ENCODE assay signal across 29 cellular contexts in the genomic region with DNA sequence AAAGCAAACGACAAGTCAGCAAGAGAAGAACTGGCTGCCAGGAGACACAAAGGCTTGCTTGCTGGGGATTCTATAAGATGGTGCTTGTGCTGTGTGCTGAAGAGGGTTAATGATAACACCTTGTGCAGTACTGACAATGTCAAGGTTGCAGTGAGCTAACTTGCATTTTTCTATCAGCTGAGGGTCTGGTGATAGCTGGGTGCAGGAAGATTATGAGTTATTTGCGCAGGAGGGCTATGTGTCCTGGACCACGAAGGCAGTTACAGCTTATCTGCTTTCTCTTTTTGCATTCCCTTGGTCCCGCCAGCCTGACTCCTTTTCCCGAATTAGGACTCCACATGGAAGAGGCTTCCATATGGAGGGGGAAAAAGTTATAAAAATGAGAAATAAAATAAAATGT. TPM values are rescaled to one million over a fixed set of nuclear protein-coding genes. Genes with fewer than 3 reads are reported as not detected.
A peak's percentile ranks its signal among the peaks of the same experiment; 100 is the strongest.
DNase-seq lines count a peak whose midpoint lies in the region; ATAC-seq and TF ChIP-seq lines count a peak whose summit lies in the region.
"Had no signal": no experiment of that assay in that cellular context is flagged by ENCODE, and none has a peak within 500 bp of the region (broad histone marks: within the 10 kb centered on the region; RNA-seq: fewer than 3 reads in every experiment).

No MANE protein-coding gene starts in this region.

- peak overlapping the region; percentile 69 for H3K27ac Mint-ChIP-seq in T-helper 17 cell
- H3K27ac Mint-ChIP-seq: activated CD8-positive, alpha-beta memory T cell treated with anti-CD3 and anti-CD28 coated beads, Interleukin-2, amount 10 ng/mL, durations not matched to agents 7 days and 5 days; activated naive CD4-positive, alpha-beta T cell treated with anti-CD3 and anti-CD28 coated beads, Interleukin-2, amount 10 ng/mL, durations not matched to agents 7 days and 5 days had no signal

- no peak overlapping the region for H3K4me3 ChIP-seq in left ventricle myocardium inferior
- no peak overlapping the region for H3K4me3 ChIP-seq in tibial artery
- no peak overlapping the region for H3K4me3 ChIP-seq in MG63
- H3K4me3 ChIP-seq: BLaER1, coronary artery, esophagus squamous epithelium, gastrocnemius medialis, prostate gland, stomach, tibial nerve had no signal

- H3K27me3 ChIP-seq in left ventricle myocardium inferior (ENCODE audit: low read depth) (no peaks in the 10 kb centered on the region), tibial artery (no peaks in the 10 kb centered on the region), MG63 (no peaks in the 10 kb centered on the region)
- H3K27me3 ChIP-seq: BLaER1, esophagus squamous epithelium, gastrocnemius medialis, neutrophil, stomach, tibial nerve had no signal

- DNase-seq in left ventricle myocardium inferior (no peak), Right ventricle myocardium superior (no peak), T-helper 17 cell (no peak), left ventricle myocardium superior (no peak), epidermal melanocyte (ENCODE audit: insufficient read length, low spot score) (no peak), tibial artery (no peak), MG63 (no peak)
- DNase-seq: activated B cell treated with CpG ODN at 0.5 μM for 24 hours; activated CD8-positive, alpha-beta memory T cell treated with anti-CD3 and anti-CD28 coated beads, Interleukin-2, amount 10 ng/mL, durations not matched to agents 7 days and 5 days; activated naive CD4-positive, alpha-beta T cell treated with anti-CD3 and anti-CD28 coated beads, Interleukin-2, amount 10 ng/mL, durations not matched to agents 7 days and 5 days; Caco-2; effector memory CD4-positive, alpha-beta T cell; esophagus squamous epithelium; gastrocnemius medialis; hypothalamus; immature natural killer cell; NCI-H1436; NCI-H2081 treated with DMSO at 0.1 percent for 48 hours; NCI-H446 treated with DMSO at 0.1 percent for 48 hours; NCI-H82; SHP77; stomach had no signal

- H3K4me1 Mint-ChIP-seq in T-helper 17 cell, result peaks cover 2% of the 10 kb centered on the region
- H3K4me1 Mint-ChIP-seq: activated B cell treated with CpG ODN at 0.5 μM for 24 hours; activated naive CD4-positive, alpha-beta T cell treated with anti-CD3 and anti-CD28 coated beads, Interleukin-2, amount 10 ng/mL, durations not matched to agents 7 days and 5 days had no signal

- peak overlapping the region; percentile 43 for H3K27ac ChIP-seq in left ventricle myocardium inferior (replicated peaks)
- no peak overlapping the region for H3K27ac ChIP-seq in tibial artery
- H3K27ac ChIP-seq: BLaER1, coronary artery, esophagus squamous epithelium, gastrocnemius medialis, KMS-11, neutrophil, prostate gland, stomach, tibial nerve had no signal

- H3K4me3 Mint-ChIP-seq in T-helper 17 cell, result no peak overlapping the region
- H3K4me3 Mint-ChIP-seq: activated B cell treated with CpG ODN at 0.5 μM for 24 hours; activated CD8-positive, alpha-beta memory T cell treated with anti-CD3 and anti-CD28 coated beads, Interleukin-2, amount 10 ng/mL, durations not matched to agents 7 days and 5 days; activated naive CD4-positive, alpha-beta T cell treated with anti-CD3 and anti-CD28 coated beads, Interleukin-2, amount 10 ng/mL, durations not matched to agents 7 days and 5 days; immature natural killer cell had no signal

- H3K27me3 Mint-ChIP-seq in T-helper 17 cell, result no peaks in the 10 kb centered on the region
- H3K27me3 Mint-ChIP-seq: activated B cell treated with CpG ODN at 0.5 μM for 24 hours; activated CD8-positive, alpha-beta memory T cell treated with anti-CD3 and anti-CD28 coated beads, Interleukin-2, amount 10 ng/mL, durations not matched to agents 7 days and 5 days; activated naive CD4-positive, alpha-beta T cell treated with anti-CD3 and anti-CD28 coated beads, Interleukin-2, amount 10 ng/mL, durations not matched to agents 7 days and 5 days had no signal

- ATAC-seq in Right ventricle myocardium superior (ENCODE audit: poor library complexity) (no peak), T-helper 17 cell (no peak), left ventricle myocardium superior (peak; percentile 69)
- ATAC-seq: activated CD8-positive, alpha-beta memory T cell treated with anti-CD3 and anti-CD28 coated beads, Interleukin-2, amount 10 ng/mL, durations not matched to agents 7 days and 5 days had no signal

- intact Hi-C loops in left ventricle myocardium inferior (cut with micrococcal nuclease), result no loop called here
- intact Hi-C loops in Right ventricle myocardium superior (cut with DNase I), result no loop called here
- intact Hi-C loops in left ventricle myocardium superior (cut with micrococcal nuclease), result no loop called here
- intact Hi-C loops in tibial artery (cut with DNase I; ENCODE audit: low total_unique reads), result no loop called here

- H3K36me3 Mint-ChIP-seq in T-helper 17 cell (ENCODE audit: low read depth), result peaks cover 4% of the 10 kb centered on the region

- H3K4me1 ChIP-seq in left ventricle myocardium inferior, result peaks cover 26% of the 10 kb centered on the region
- H3K4me1 ChIP-seq in tibial artery, result peaks cover 0 to 8% (median 0%) of the 10 kb centered on the region in 4 donors
- H3K4me1 ChIP-seq: BLaER1, Caco-2, esophagus squamous epithelium, prostate gland had no signal

- H3K9me3 ChIP-seq in left ventricle myocardium inferior (replicated peaks) (no peaks in the 10 kb centered on the region), T-helper 17 cell (ENCODE audit: control insufficient read depth, low read length, poor library complexity, severe bottlenecking) (no peaks in the 10 kb centered on the region), tibial artery (no peaks in the 10 kb centered on the region), MG63 (no peaks in the 10 kb centered on the region)
- H3K9me3 ChIP-seq: BLaER1, Caco-2, esophagus squamous epithelium, gastrocnemius medialis, neutrophil, prostate gland, stomach, tibial nerve had no signal

- H3K36me3 ChIP-seq in left ventricle myocardium inferior (peaks cover 15% of the 10 kb centered on the region), tibial artery (peaks cover 3 to 16% (median 6%) of the 10 kb centered on the region in 3 donors), MG63 (peaks cover 20% of the 10 kb centered on the region)
- H3K36me3 ChIP-seq: prostate gland had no signal

- no peak for TF ChIP-seq CTCF in left ventricle myocardium inferior (IDR thresholded peaks at IDR 0.05; ENCODE audit: borderline replicate concordance)
- TF ChIP-seq CTCF in tibial artery (IDR thresholded peaks at IDR 0.05), result no peak

RNA-seq across cellular contexts. Expression of a gene that starts 42.4 kb away (rescaled TPM):
- total RNA-seq in left ventricle myocardium inferior (63.1 TPM), Right ventricle myocardium superior (48.9 TPM), T-helper 17 cell (100 to 1,000 TPM; 101 to 115 TPM), left ventricle myocardium superior (54.4 TPM)
- 8.2 and 8.7 TPM in 2 replicates for total RNA-seq in MG63 (2014; rRNA removed; shearing (Covaris generic); ENCODE audit: low replicate concordance)

RNA-seq across cellular contexts. Expression of a gene that starts 46.2 kb away (rescaled TPM):
- not detected for total RNA-seq in left ventricle myocardium inferior
- total RNA-seq in Right ventricle myocardium superior, result not detected
- total RNA-seq in T-helper 17 cell, result not detected
- total RNA-seq in left ventricle myocardium superior, result not detected
- not detected in 2 replicates for total RNA-seq in MG63 (2014; rRNA removed; shearing (Covaris generic); ENCODE audit: low replicate concordance)
- total RNA-seq: activated B cell treated with CpG ODN at 0.5 μM for 24 hours; activated CD8-positive, alpha-beta memory T cell treated with anti-CD3 and anti-CD28 coated beads, Interleukin-2, amount 10 ng/mL, durations not matched to agents 7 days and 5 days; Caco-2; esophagus squamous epithelium; skeletal muscle tissue; tibial nerve had no signal
